8 cellular contexts compared by ENCODE assay signal in the genomic region with DNA sequence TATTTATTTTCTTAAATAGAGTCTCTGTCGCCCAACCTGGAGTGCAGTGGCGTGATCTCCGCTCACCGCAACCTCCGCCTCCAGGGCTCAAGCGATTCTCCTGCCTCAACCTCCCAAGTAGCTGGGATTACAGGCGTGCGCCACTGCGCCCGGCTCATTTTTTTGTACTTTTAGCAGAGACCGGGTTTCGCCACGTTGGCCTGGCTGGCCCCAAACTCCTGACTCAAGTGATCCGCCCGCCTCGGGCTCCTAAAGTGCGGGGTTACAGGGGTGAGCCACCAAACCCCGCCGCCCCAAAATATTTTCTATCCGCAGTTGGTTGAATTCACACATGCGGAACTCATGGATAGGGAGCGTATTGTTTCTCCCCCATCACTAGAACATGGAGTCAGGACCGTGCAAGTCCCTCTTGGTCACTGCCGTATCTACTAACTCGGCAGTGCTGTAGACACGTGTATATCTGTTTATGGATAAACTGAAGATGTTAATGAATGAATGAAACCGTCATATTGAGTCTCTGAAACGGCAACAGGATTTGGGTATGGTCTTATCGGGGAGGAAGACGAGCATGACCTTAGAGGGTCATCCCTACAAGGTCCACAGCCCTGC. TPM values are rescaled to one million over a fixed set of nuclear protein-coding genes. Genes with fewer than 3 reads are reported as not detected.
A peak's percentile ranks its signal among the peaks of the same experiment; 100 is the strongest.
DNase-seq lines count a peak whose midpoint lies in the region; ATAC-seq and FAIRE-seq lines count a peak whose summit lies in the region.

No MANE protein-coding gene starts in this region.

- no peak overlapping the region for H3K27ac ChIP-seq in stomach smooth muscle (ENCODE audit: low read length)

- peak overlapping the region; percentile 94 for H3K27ac Mint-ChIP-seq in activated CD8-positive, alpha-beta memory T cell treated with anti-CD3 and anti-CD28 coated beads, Interleukin-2, amount 10 ng/mL, durations not matched to agents 7 days and 5 days
- H3K27ac Mint-ChIP-seq in activated T-helper 2 cell treated with anti-CD3 and anti-CD28 coated beads, Interferon-gamma antibody, Interleukin-2, Interleukin-4, amounts not matched to agents 10 μg/mL and 5 μg/mL and 100 μg/mL, durations not matched to agents 14 hours and 24 hours and 36 hours, result peak overlapping the region; percentile 97

- FAIRE-seq in HTR-8/SVneo (lab: Jason Lieb, UNC), result no peak

- no peak for DNase-seq in activated CD8-positive, alpha-beta memory T cell treated with anti-CD3 and anti-CD28 coated beads, Interleukin-2, amount 10 ng/mL, durations not matched to agents 7 days and 5 days
- no peak for DNase-seq in activated CD8-positive, alpha-beta memory T cell treated with anti-CD3 and anti-CD28 coated beads for 24 hours
- DNase-seq in activated T-helper 2 cell treated with anti-CD3 and anti-CD28 coated beads, Interferon-gamma antibody, Interleukin-2, Interleukin-4, amounts not matched to agents 10 μg/mL and 5 μg/mL and 100 μg/mL, durations not matched to agents 14 hours and 24 hours and 36 hours (ENCODE audit: low spot score), result no peak
- DNase-seq in HTR-8/SVneo (ENCODE audit: insufficient read length, low spot score), result no peak

- H3K9me3 ChIP-seq in iPS-15b (ENCODE audit: control insufficient read depth, insufficient read depth, low read length) (no peaks in the 10 kb centered on the region), stomach smooth muscle (ENCODE audit: control insufficient read depth in 2 of 2, low read length in 2 of 2) (no peaks in the 10 kb centered on the region)

- peak overlapping the region; percentile 94 for H3K4me3 ChIP-seq in iPS-15b (ENCODE audit: low read depth, low read length)
- H3K4me3 ChIP-seq in stomach smooth muscle (ENCODE audit: low read length in 2 of 2), result peak overlapping the region; percentile 89 to 97

- CTCF ChIA-PET in activated CD8-positive, alpha-beta memory T cell treated with anti-CD3 and anti-CD28 coated beads, Interleukin-2, amount 10 ng/mL, durations not matched to agents 7 days and 5 days (lab: Charles Lee), result interaction anchor here (0.7 to 1.9 kb wide), 5 partner anchors 20 to 455 kb away, joined by 3 to 9 read pairs (median 7); no protein-coding TSS in a partner anchor

- H3K9me3 Mint-ChIP-seq in activated CD8-positive, alpha-beta memory T cell treated with anti-CD3 and anti-CD28 coated beads, Interleukin-2, amount 10 ng/mL, durations not matched to agents 7 days and 5 days (ENCODE audit: low read depth), result no peaks in the 10 kb centered on the region
- no peaks in the 10 kb centered on the region for H3K9me3 Mint-ChIP-seq in activated T-helper 2 cell treated with anti-CD3 and anti-CD28 coated beads, Interferon-gamma antibody, Interleukin-2, Interleukin-4, amounts not matched to agents 10 μg/mL and 5 μg/mL and 100 μg/mL, durations not matched to agents 14 hours and 24 hours and 36 hours

- no peak for ATAC-seq in activated CD8-positive, alpha-beta memory T cell treated with anti-CD3 and anti-CD28 coated beads, Interleukin-2, amount 10 ng/mL, durations not matched to agents 7 days and 5 days
- ATAC-seq in HG02798 (IDR thresholded peaks at IDR 0.05; ENCODE audit: poor library complexity, unreplicated experiment), result no peak
- no peak for ATAC-seq in GM18870 (IDR thresholded peaks at IDR 0.05; ENCODE audit: unreplicated experiment)

- H3K4me1 ChIP-seq in iPS-15b (ENCODE audit: control insufficient read depth, insufficient read depth, low read length) (peaks cover 19% of the 10 kb centered on the region), stomach smooth muscle (ENCODE audit: control insufficient read depth, insufficient read depth, low read length) (peaks cover 18% of the 10 kb centered on the region)

- intact Hi-C loops in activated T-helper 2 cell treated with anti-CD3 and anti-CD28 coated beads, Interferon-gamma antibody, Interleukin-2, Interleukin-4, amounts not matched to agents 10 μg/mL and 5 μg/mL and 100 μg/mL, durations not matched to agents 14 hours and 24 hours and 36 hours (cut with micrococcal nuclease), result loop anchor here (5.0 kb wide), 1 partner anchor 1459 kb away; no protein-coding TSS in a partner anchor

- no peaks in the 10 kb centered on the region for H3K27me3 Mint-ChIP-seq in activated CD8-positive, alpha-beta memory T cell treated with anti-CD3 and anti-CD28 coated beads, Interleukin-2, amount 10 ng/mL, durations not matched to agents 7 days and 5 days
- H3K27me3 Mint-ChIP-seq in activated T-helper 2 cell treated with anti-CD3 and anti-CD28 coated beads, Interferon-gamma antibody, Interleukin-2, Interleukin-4, amounts not matched to agents 10 μg/mL and 5 μg/mL and 100 μg/mL, durations not matched to agents 14 hours and 24 hours and 36 hours (ENCODE audit: low read depth), result no peaks in the 10 kb centered on the region

- no peaks in the 10 kb centered on the region for H3K27me3 ChIP-seq in iPS-15b (ENCODE audit: control insufficient read depth, insufficient read depth, low read length)
- H3K27me3 ChIP-seq in stomach smooth muscle (ENCODE audit: control insufficient read depth in 1 of 2, insufficient read depth in 2 of 2, low read length in 2 of 2), result no peaks in the 10 kb centered on the region

- H3K4me1 Mint-ChIP-seq in activated CD8-positive, alpha-beta memory T cell treated with anti-CD3 and anti-CD28 coated beads, Interleukin-2, amount 10 ng/mL, durations not matched to agents 7 days and 5 days, result peaks cover 59% of the 10 kb centered on the region
- H3K4me1 Mint-ChIP-seq in activated T-helper 2 cell treated with anti-CD3 and anti-CD28 coated beads, Interferon-gamma antibody, Interleukin-2, Interleukin-4, amounts not matched to agents 10 μg/mL and 5 μg/mL and 100 μg/mL, durations not matched to agents 14 hours and 24 hours and 36 hours (ENCODE audit: low read depth), result peaks cover 60% of the 10 kb centered on the region

- H3K36me3 Mint-ChIP-seq in activated CD8-positive, alpha-beta memory T cell treated with anti-CD3 and anti-CD28 coated beads, Interleukin-2, amount 10 ng/mL, durations not matched to agents 7 days and 5 days, result no peaks in the 10 kb centered on the region
- H3K36me3 Mint-ChIP-seq in activated T-helper 2 cell treated with anti-CD3 and anti-CD28 coated beads, Interferon-gamma antibody, Interleukin-2, Interleukin-4, amounts not matched to agents 10 μg/mL and 5 μg/mL and 100 μg/mL, durations not matched to agents 14 hours and 24 hours and 36 hours (ENCODE audit: low read depth), result peaks cover 4% of the 10 kb centered on the region

- H3K9ac ChIP-seq in iPS-15b (ENCODE audit: low read depth, low read length) (peak overlapping the region; percentile 84), stomach smooth muscle (ENCODE audit: low read length in 2 of 2) (peak overlapping the region; percentile 86 to 94)

- no peaks in the 10 kb centered on the region for H3K36me3 ChIP-seq in iPS-15b (ENCODE audit: control insufficient read depth, insufficient read depth, low read length)
- no peaks in the 10 kb centered on the region for H3K36me3 ChIP-seq in stomach smooth muscle (ENCODE audit: control insufficient read depth in 2 of 2, insufficient read depth in 2 of 2, low read length in 2 of 2)

- peak overlapping the region; percentile 92 for H3K4me3 Mint-ChIP-seq in activated CD8-positive, alpha-beta memory T cell treated with anti-CD3 and anti-CD28 coated beads, Interleukin-2, amount 10 ng/mL, durations not matched to agents 7 days and 5 days
- H3K4me3 Mint-ChIP-seq in activated T-helper 2 cell treated with anti-CD3 and anti-CD28 coated beads, Interferon-gamma antibody, Interleukin-2, Interleukin-4, amounts not matched to agents 10 μg/mL and 5 μg/mL and 100 μg/mL, durations not matched to agents 14 hours and 24 hours and 36 hours (ENCODE audit: low read depth), result peak overlapping the region; percentile 97

RNA-seq across cellular contexts. Expression of gene MKKS, which starts 0.9 kb away (rescaled TPM):
- total RNA-seq in activated CD8-positive, alpha-beta memory T cell treated with anti-CD3 and anti-CD28 coated beads, Interleukin-2, amount 10 ng/mL, durations not matched to agents 7 days and 5 days, result 1 to 10 TPM; 6.6 to 7.5 TPM
- total RNA-seq in activated T-helper 2 cell treated with anti-CD3 and anti-CD28 coated beads, Interferon-gamma antibody, Interleukin-2, Interleukin-4, amounts not matched to agents 10 μg/mL and 5 μg/mL and 100 μg/mL, durations not matched to agents 14 hours and 24 hours and 36 hours, result 8.2 and 8.5 TPM in 2 replicates

RNA-seq across cellular contexts. Expression of gene SLX4IP, which starts 2.0 kb away (rescaled TPM):
- 1 to 10 TPM; 6.0 to 6.1 TPM for total RNA-seq in activated CD8-positive, alpha-beta memory T cell treated with anti-CD3 and anti-CD28 coated beads, Interleukin-2, amount 10 ng/mL, durations not matched to agents 7 days and 5 days
- total RNA-seq in activated T-helper 2 cell treated with anti-CD3 and anti-CD28 coated beads, Interferon-gamma antibody, Interleukin-2, Interleukin-4, amounts not matched to agents 10 μg/mL and 5 μg/mL and 100 μg/mL, durations not matched to agents 14 hours and 24 hours and 36 hours, result 6.3 and 6.4 TPM in 2 replicates
